Comparison of ENCODE assay signal across 20 cellular contexts in the genomic region with DNA sequence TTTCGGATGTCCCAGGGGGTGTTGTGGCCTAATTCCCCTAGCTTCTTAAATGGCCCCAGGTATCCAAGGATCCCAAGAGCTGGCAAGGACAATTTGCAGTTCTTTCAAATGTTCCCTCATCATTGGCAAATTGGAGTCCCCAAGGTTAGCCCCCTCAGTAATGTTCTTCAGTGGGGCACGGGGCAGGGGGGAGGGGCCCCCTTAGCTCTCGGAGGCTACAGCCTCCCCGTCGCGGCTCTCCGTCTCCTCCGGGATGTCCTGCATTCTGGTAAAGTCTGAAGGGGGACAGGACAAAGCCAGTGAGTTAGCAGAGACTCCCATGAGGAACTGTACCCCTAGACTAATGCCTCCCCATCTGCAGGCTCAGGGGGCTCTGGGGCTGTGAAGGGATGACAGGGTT. TPM values are rescaled to one million over a fixed set of nuclear protein-coding genes. Genes with fewer than 3 reads are reported as not detected.
DNase-seq lines count a peak whose midpoint lies in the region; ATAC-seq and TF ChIP-seq lines count a peak whose summit lies in the region.
"Had no signal": no experiment of that assay in that cellular context is flagged by ENCODE, and none has a peak within 500 bp of the region (broad histone marks: within the 10 kb centered on the region; RNA-seq: fewer than 3 reads in every experiment).

No MANE protein-coding gene starts in this region.

- no peaks in the 10 kb centered on the region for H3K9me3 Mint-ChIP-seq in T-helper 1 cell treated with Interleukin-12 subunit alpha and Interleukin-12 subunit beta and Interleukin-4 antibody, amounts not matched to agents 30 μg/mL and 1 μg/mL, for 36 hours
- H3K9me3 Mint-ChIP-seq in CD4-positive, alpha-beta T cell = no peaks in the 10 kb centered on the region
- no peaks in the 10 kb centered on the region for H3K9me3 Mint-ChIP-seq in activated CD8-positive, alpha-beta T cell treated with anti-CD3 and anti-CD28 coated beads for 36 hours
- H3K9me3 Mint-ChIP-seq in natural killer cell = no peaks in the 10 kb centered on the region

- CTCF ChIA-PET in CD4-positive, alpha-beta T cell (lab: Charles Lee) = no interaction called here
- CTCF ChIA-PET in activated CD8-positive, alpha-beta T cell treated with anti-CD3 and anti-CD28 coated beads for 36 hours (lab: Charles Lee) = interaction anchor here (0.8 to 2.9 kb wide), 4 partner anchors 9 to 42 kb away, joined by 3 to 13 read pairs (median 10); a partner anchor contains a TSS

- no peak overlapping the region for H3K4me3 Mint-ChIP-seq in T-helper 1 cell treated with Interleukin-12 subunit alpha and Interleukin-12 subunit beta and Interleukin-4 antibody, amounts not matched to agents 30 μg/mL and 1 μg/mL, for 36 hours
- no peak overlapping the region for H3K4me3 Mint-ChIP-seq in CD4-positive, alpha-beta T cell
- no peak overlapping the region for H3K4me3 Mint-ChIP-seq in activated CD8-positive, alpha-beta T cell treated with anti-CD3 and anti-CD28 coated beads for 36 hours
- no peak overlapping the region for H3K4me3 Mint-ChIP-seq in natural killer cell

- peaks cover 47% of the 10 kb centered on the region for H3K36me3 Mint-ChIP-seq in T-helper 1 cell treated with Interleukin-12 subunit alpha and Interleukin-12 subunit beta and Interleukin-4 antibody, amounts not matched to agents 30 μg/mL and 1 μg/mL, for 36 hours (ENCODE audit: low read depth)
- H3K36me3 Mint-ChIP-seq in CD4-positive, alpha-beta T cell (ENCODE audit: low read depth) = peaks cover 60% of the 10 kb centered on the region
- peaks cover 53% of the 10 kb centered on the region for H3K36me3 Mint-ChIP-seq in activated CD8-positive, alpha-beta T cell treated with anti-CD3 and anti-CD28 coated beads for 36 hours (ENCODE audit: low read depth)
- peaks cover 8% of the 10 kb centered on the region for H3K36me3 Mint-ChIP-seq in natural killer cell

- no peak overlapping the region for H3K4me3 ChIP-seq in psoas muscle
- H3K4me3 ChIP-seq: K562, smooth muscle cell, tibial nerve had no signal

- peaks cover 15% of the 10 kb centered on the region for H3K4me1 ChIP-seq in psoas muscle

- H3K27me3 ChIP-seq in CD4-positive, alpha-beta T cell (ENCODE audit: control insufficient read depth, insufficient read depth, low read length) = no peaks in the 10 kb centered on the region
- H3K27me3 ChIP-seq in psoas muscle (ENCODE audit: insufficient read depth in 3 of 3, low read length in 2 of 3) = no peaks in the 10 kb centered on the region
- H3K27me3 ChIP-seq: tibial nerve had no signal

- DNase-seq in T-helper 1 cell (no peak), natural killer cell (no peak), psoas muscle (no peak)
- no peak for DNase-seq in CD4-positive, alpha-beta T cell
- no peak for DNase-seq in activated CD8-positive, alpha-beta T cell treated with anti-CD3 and anti-CD28 coated beads for 36 hours
- DNase-seq: 8988T, activated gamma-delta T cell, C1 segment of cervical spinal cord, left ventricle myocardium superior, NCI-H524 treated with DMSO at 0.1 percent for 48 hours, posterior cingulate gyrus had no signal

- 74 to 89% (median 81%) methylated on average over 8 of the region's 8 CpGs for WGBS in psoas muscle, 3 donors

- H3K4me1 Mint-ChIP-seq in T-helper 1 cell treated with Interleukin-12 subunit alpha and Interleukin-12 subunit beta and Interleukin-4 antibody, amounts not matched to agents 30 μg/mL and 1 μg/mL, for 36 hours (ENCODE audit: low read depth) = peaks cover 32% of the 10 kb centered on the region
- peaks cover 31% of the 10 kb centered on the region for H3K4me1 Mint-ChIP-seq in CD4-positive, alpha-beta T cell (ENCODE audit: low read depth)
- peaks cover 47% of the 10 kb centered on the region for H3K4me1 Mint-ChIP-seq in activated CD8-positive, alpha-beta T cell treated with anti-CD3 and anti-CD28 coated beads for 36 hours (ENCODE audit: low read depth)
- peaks cover 15 to 24% of the 10 kb centered on the region in 2 donors for H3K4me1 Mint-ChIP-seq in natural killer cell

- no peak for ATAC-seq in CD4-positive, alpha-beta T cell (ENCODE audit: poor library complexity)
- ATAC-seq in activated CD8-positive, alpha-beta T cell treated with anti-CD3 and anti-CD28 coated beads for 36 hours = no peak
- ATAC-seq in natural killer cell = no peak
- ATAC-seq in HG02870 (IDR thresholded peaks at IDR 0.05; ENCODE audit: unreplicated experiment) = no peak
- ATAC-seq in psoas muscle = no peak
- no peak for ATAC-seq in HG03095 (IDR thresholded peaks at IDR 0.05; ENCODE audit: unreplicated experiment)
- ATAC-seq: esophagus mucosa, K562, left ventricle myocardium superior had no signal

- intact Hi-C loops in CD4-positive, alpha-beta T cell (cut with DNase I, micrococcal nuclease) = no loop called here
- intact Hi-C loops in activated CD8-positive, alpha-beta T cell treated with anti-CD3 and anti-CD28 coated beads for 36 hours (cut with micrococcal nuclease) = loop anchor here (2.0 kb wide), 1 partner anchor 29 kb away; no protein-coding TSS in a partner anchor
- intact Hi-C loops in natural killer cell (cut with micrococcal nuclease) = no loop called here
- intact Hi-C loops in psoas muscle (cut with DNase I) = no loop called here

- POLR2A ChIA-PET in CD4-positive, alpha-beta T cell (lab: Charles Lee) = interaction anchor here (2.5 kb wide), 1 partner anchor 29 kb away, joined by 8 read pairs; no protein-coding TSS in a partner anchor
- POLR2A ChIA-PET in activated CD8-positive, alpha-beta T cell treated with anti-CD3 and anti-CD28 coated beads for 36 hours (lab: Charles Lee) = interaction anchor here (0.5 to 1.7 kb wide), 4 partner anchors 9 to 97 kb away, joined by 3 to 7 read pairs (median 4); a partner anchor contains a TSS

- TF ChIP-seq CTCF in CD4-positive, alpha-beta T cell (IDR thresholded peaks at IDR 0.05) = no peak
- no peak for TF ChIP-seq CTCF in activated CD8-positive, alpha-beta T cell treated with anti-CD3 and anti-CD28 coated beads for 36 hours (IDR thresholded peaks at IDR 0.05)
- TF ChIP-seq CTCF in natural killer cell (IDR thresholded peaks at IDR 0.05) (no peak), psoas muscle (IDR thresholded peaks at IDR 0.05) (no peak)

- peak overlapping the region; percentile 69 for H3K27ac Mint-ChIP-seq in T-helper 1 cell treated with Interleukin-12 subunit alpha and Interleukin-12 subunit beta and Interleukin-4 antibody, amounts not matched to agents 30 μg/mL and 1 μg/mL, for 36 hours
- H3K27ac Mint-ChIP-seq in CD4-positive, alpha-beta T cell = peak overlapping the region; percentile 91
- H3K27ac Mint-ChIP-seq in activated CD8-positive, alpha-beta T cell treated with anti-CD3 and anti-CD28 coated beads for 36 hours = peak overlapping the region; percentile 88
- H3K27ac Mint-ChIP-seq in natural killer cell = peak overlapping the region; percentile 91 to 98

- H3K27ac ChIP-seq in CD4-positive, alpha-beta T cell (ENCODE audit: low read depth, low read length) = no peak overlapping the region
- H3K27ac ChIP-seq in psoas muscle = no peak overlapping the region
- H3K27ac ChIP-seq: tibial nerve had no signal

- no peaks in the 10 kb centered on the region for H3K27me3 Mint-ChIP-seq in T-helper 1 cell treated with Interleukin-12 subunit alpha and Interleukin-12 subunit beta and Interleukin-4 antibody, amounts not matched to agents 30 μg/mL and 1 μg/mL, for 36 hours (ENCODE audit: low read depth)
- H3K27me3 Mint-ChIP-seq in CD4-positive, alpha-beta T cell = no peaks in the 10 kb centered on the region
- H3K27me3 Mint-ChIP-seq in activated CD8-positive, alpha-beta T cell treated with anti-CD3 and anti-CD28 coated beads for 36 hours = no peaks in the 10 kb centered on the region
- H3K27me3 Mint-ChIP-seq in natural killer cell (ENCODE audit: low read depth in 2 of 2) = no peaks in the 10 kb centered on the region

- H3K9me3 ChIP-seq in CD4-positive, alpha-beta T cell (ENCODE audit: control insufficient read depth, low read length) = no peaks in the 10 kb centered on the region
- H3K9me3 ChIP-seq in psoas muscle = no peaks in the 10 kb centered on the region
- H3K9me3 ChIP-seq: tibial nerve had no signal

- H3K36me3 ChIP-seq in psoas muscle (ENCODE audit: insufficient read depth in 1 of 2, low read depth in 1 of 2) = peaks cover 13 to 69% of the 10 kb centered on the region in 2 donors

RNA-seq across cellular contexts. Expression of a gene that starts 6.3 kb away (rescaled TPM):
- total RNA-seq in CD4-positive, alpha-beta T cell = not detected
- not detected for total RNA-seq in activated CD8-positive, alpha-beta T cell treated with anti-CD3 and anti-CD28 coated beads for 36 hours
- not detected for total RNA-seq in natural killer cell
- not detected for total RNA-seq in psoas muscle
- not detected for polyA plus RNA-seq in psoas muscle
- total RNA-seq: dermis microvascular lymphatic vessel endothelial cell, esophagus mucosa, H1, left ventricle myocardium superior, smooth muscle cell, tibial nerve had no signal
- polyA plus RNA-seq: H1, K562 had no signal

RNA-seq across cellular contexts. Expression of a gene that starts 13.5 kb away (rescaled TPM):
- total RNA-seq in CD4-positive, alpha-beta T cell = 10 to 100 TPM; 56.6 to 60.8 TPM
- total RNA-seq in activated CD8-positive, alpha-beta T cell treated with anti-CD3 and anti-CD28 coated beads for 36 hours = 10 to 100 TPM; 68.1 to 71.3 TPM
- total RNA-seq in natural killer cell (100 to 1,000 TPM in 1 of 3 donors, 10 to 100 TPM in 2; 61.9 to 101 (median 85.9) TPM), psoas muscle (10 to 100 TPM; 16.4 to 26.1 (median 23.1) TPM)
- 10 to 100 TPM; 11.0 to 33.1 (median 11.2) TPM for polyA plus RNA-seq in psoas muscle

RNA-seq across cellular contexts. Expression of a gene that starts 30.6 kb away (rescaled TPM):
- 10 to 100 TPM; 54.8 to 62.4 TPM for total RNA-seq in CD4-positive, alpha-beta T cell
- total RNA-seq in activated CD8-positive, alpha-beta T cell treated with anti-CD3 and anti-CD28 coated beads for 36 hours = 100 to 1,000 TPM; 147 to 150 TPM
- total RNA-seq in natural killer cell (100 to 1,000 TPM; 143 to 200 (median 147) TPM), psoas muscle (10 to 100 TPM; 22.8 to 54.0 (median 46.3) TPM)
- 10 to 100 TPM in 2 of 3 donors, 1 to 10 TPM in 1; 7.4 to 39.1 (median 12.1) TPM for polyA plus RNA-seq in psoas muscle

RNA-seq across cellular contexts. Expression of a gene that starts 36.6 kb away (rescaled TPM):
- total RNA-seq in CD4-positive, alpha-beta T cell = 10 to 100 TPM; 66.2 to 67.0 TPM
- total RNA-seq in activated CD8-positive, alpha-beta T cell treated with anti-CD3 and anti-CD28 coated beads for 36 hours = 10 to 100 TPM; 21.6 to 24.1 TPM
- total RNA-seq in natural killer cell (10 to 100 TPM; 79.1 to 86.1 (median 79.2) TPM), psoas muscle (10 to 100 TPM; 11.1 to 16.9 (median 12.8) TPM)
- polyA plus RNA-seq in psoas muscle = 10 to 100 TPM in 2 of 3 donors, 1 to 10 TPM in 1; 5.1 to 11.0 (median 10.4) TPM
